8 cellular contexts compared by ENCODE assay signal in genomic region chr20:21505161-21505809, GRCh38. TPM values are rescaled to one million over a fixed set of nuclear protein-coding genes. Genes with fewer than 3 reads are reported as not detected.
A peak's percentile ranks its signal among the peaks of the same experiment; 100 is the strongest.
DNase-seq lines count a peak whose midpoint lies in the region; ATAC-seq and TF ChIP-seq lines count a peak whose summit lies in the region.

No MANE protein-coding gene starts in this region.

- TF ChIP-seq CTCF in C4-2B (conservative IDR thresholded peaks at IDR 0.05): peak; percentile 85
- peak; percentile 98 for TF ChIP-seq CTCF in endothelial cell (IDR thresholded peaks at IDR 0.05; ENCODE audit: unreplicated experiment)
- peak; percentile 99 for TF ChIP-seq CTCF in mesothelial cell of epicardium (IDR thresholded peaks at IDR 0.05; ENCODE audit: unreplicated experiment)

- no peaks in the 10 kb centered on the region for H3K36me3 Mint-ChIP-seq in activated CD8-positive, alpha-beta memory T cell treated with anti-CD3 and anti-CD28 coated beads, Interleukin-2, amount 10 ng/mL, durations not matched to agents 7 days and 5 days
- H3K36me3 Mint-ChIP-seq in endothelial cell (ENCODE audit: low read depth, unreplicated experiment): peaks cover 4% of the 10 kb centered on the region
- no peaks in the 10 kb centered on the region for H3K36me3 Mint-ChIP-seq in mesothelial cell of epicardium

- H3K27ac ChIP-seq in C4-2B: peak overlapping the region; percentile 80

- no peaks in the 10 kb centered on the region for H3K9me3 Mint-ChIP-seq in activated CD8-positive, alpha-beta memory T cell treated with anti-CD3 and anti-CD28 coated beads, Interleukin-2, amount 10 ng/mL, durations not matched to agents 7 days and 5 days (ENCODE audit: low read depth)
- no peaks in the 10 kb centered on the region for H3K9me3 Mint-ChIP-seq in endothelial cell (ENCODE audit: unreplicated experiment)
- H3K9me3 Mint-ChIP-seq in mesothelial cell of epicardium: no peaks in the 10 kb centered on the region

- peaks cover 58% of the 10 kb centered on the region for H3K27me3 ChIP-seq in H7 (ENCODE audit: control insufficient read depth, insufficient read depth, low read length)

- H3K27ac Mint-ChIP-seq in activated CD8-positive, alpha-beta memory T cell treated with anti-CD3 and anti-CD28 coated beads, Interleukin-2, amount 10 ng/mL, durations not matched to agents 7 days and 5 days: no peak overlapping the region
- peak overlapping the region; percentile 76 for H3K27ac Mint-ChIP-seq in endothelial cell (ENCODE audit: unreplicated experiment)
- no peak overlapping the region for H3K27ac Mint-ChIP-seq in mesothelial cell of epicardium

- peaks cover 28% of the 10 kb centered on the region for H3K4me1 Mint-ChIP-seq in activated CD8-positive, alpha-beta memory T cell treated with anti-CD3 and anti-CD28 coated beads, Interleukin-2, amount 10 ng/mL, durations not matched to agents 7 days and 5 days
- H3K4me1 Mint-ChIP-seq in endothelial cell (ENCODE audit: unreplicated experiment): peaks cover 27% of the 10 kb centered on the region
- H3K4me1 Mint-ChIP-seq in mesothelial cell of epicardium: peaks cover 6% of the 10 kb centered on the region

- H3K36me3 ChIP-seq in H7 (replicated peaks; ENCODE audit: control insufficient read depth, insufficient read depth, low read length): no peaks in the 10 kb centered on the region

- CTCF ChIA-PET in activated CD8-positive, alpha-beta memory T cell treated with anti-CD3 and anti-CD28 coated beads, Interleukin-2, amount 10 ng/mL, durations not matched to agents 7 days and 5 days (lab: Charles Lee): interaction anchor here (0.6 to 8.7 kb wide), 38 partner anchors 9 to 848 kb away, joined by 3 to 195 read pairs (median 4); partner anchors contain the start of gene XRN2

- ATAC-seq in activated CD8-positive, alpha-beta memory T cell treated with anti-CD3 and anti-CD28 coated beads, Interleukin-2, amount 10 ng/mL, durations not matched to agents 7 days and 5 days: peak; percentile 55
- ATAC-seq in HG02870 (IDR thresholded peaks at IDR 0.05; ENCODE audit: unreplicated experiment): no peak

- H3K4me3 ChIP-seq in H7 (ENCODE audit: insufficient read depth, low read depth, low read length): peak overlapping the region; percentile 62

- peak; percentile 95 for DNase-seq in H7
- DNase-seq in NCI-H526 (lab: John Stamatoyannopoulos, UW): peak; percentile 31 to 86
- peak; percentile 78 for DNase-seq in activated CD8-positive, alpha-beta memory T cell treated with anti-CD3 and anti-CD28 coated beads, Interleukin-2, amount 10 ng/mL, durations not matched to agents 7 days and 5 days
- DNase-seq in endothelial cell (ENCODE audit: low spot score): peak; percentile 90
- peak; percentile 68 to 94 for DNase-seq in mesothelial cell of epicardium (ENCODE audit: low spot score in 2 of 2, unreplicated experiment in 2 of 2)
- DNase-seq in stimulated activated CD8-positive, alpha-beta memory T cell treated with anti-CD3 and anti-CD28 coated beads, Interleukin-4, amount 100 ng/mL, for 4 hours (ENCODE audit: low read depth in 2 of 2, low spot score in 1 of 2): peak; percentile 46 to 81

- H3K27me3 Mint-ChIP-seq in activated CD8-positive, alpha-beta memory T cell treated with anti-CD3 and anti-CD28 coated beads, Interleukin-2, amount 10 ng/mL, durations not matched to agents 7 days and 5 days: peaks cover 64% of the 10 kb centered on the region
- H3K27me3 Mint-ChIP-seq in endothelial cell (ENCODE audit: unreplicated experiment): peaks cover 34% of the 10 kb centered on the region
- H3K27me3 Mint-ChIP-seq in mesothelial cell of epicardium (ENCODE audit: low read depth): peaks cover 96% of the 10 kb centered on the region

- H3K4me3 Mint-ChIP-seq in activated CD8-positive, alpha-beta memory T cell treated with anti-CD3 and anti-CD28 coated beads, Interleukin-2, amount 10 ng/mL, durations not matched to agents 7 days and 5 days: no peak overlapping the region
- H3K4me3 Mint-ChIP-seq in endothelial cell (ENCODE audit: unreplicated experiment): peak overlapping the region; percentile 80
- peak overlapping the region; percentile 43 for H3K4me3 Mint-ChIP-seq in mesothelial cell of epicardium

RNA-seq across cellular contexts. Expression of gene NKX2-2, which starts 8.6 kb away (rescaled TPM):
- total RNA-seq in H7 (2014; rRNA removed; shearing (Covaris generic)): 0.45 TPM in 1 of 2 replicates, not detected in the other
- total RNA-seq in activated CD8-positive, alpha-beta memory T cell treated with anti-CD3 and anti-CD28 coated beads, Interleukin-2, amount 10 ng/mL, durations not matched to agents 7 days and 5 days: not detected
- total RNA-seq in endothelial cell (ENCODE audit: unreplicated experiment) (0.82 TPM), mesothelial cell of epicardium (not detected in 3 replicates)
